8 cellular contexts compared by ENCODE assay signal in the genomic region with DNA sequence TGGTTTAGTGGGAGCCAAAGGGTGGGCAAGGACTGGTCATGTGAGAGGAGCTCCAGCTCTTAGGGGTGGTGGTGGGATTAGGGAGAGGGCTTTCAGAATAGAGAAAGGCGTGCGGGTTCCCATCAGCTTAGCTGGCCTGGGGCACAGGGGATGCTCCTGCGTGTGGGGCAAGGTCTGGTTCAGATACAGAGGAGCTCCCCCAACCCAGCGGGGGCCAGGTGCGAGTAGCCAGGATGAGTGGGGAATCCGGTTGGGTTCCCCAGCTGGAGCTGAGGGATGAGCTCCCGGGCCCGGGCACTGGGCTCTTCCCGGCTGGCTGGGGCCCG. TPM values are rescaled to one million over a fixed set of nuclear protein-coding genes. Genes with fewer than 3 reads are reported as not detected.
A peak's percentile ranks its signal among the peaks of the same experiment; 100 is the strongest.
DNase-seq lines count a peak whose midpoint lies in the region; ATAC-seq and TF ChIP-seq lines count a peak whose summit lies in the region.

No MANE protein-coding gene starts in this region.

- peaks cover 13 to 42% (median 39%) of the 10 kb centered on the region in 4 donors for H3K4me1 Mint-ChIP-seq in naive thymus-derived CD8-positive, alpha-beta T cell

- peak overlapping the region; percentile 84 to 96 (median 92) for H3K27ac Mint-ChIP-seq in naive thymus-derived CD8-positive, alpha-beta T cell

- ATAC-seq in GM18868 (IDR thresholded peaks at IDR 0.05; ENCODE audit: unreplicated experiment): peak; percentile 2
- ATAC-seq in naive thymus-derived CD8-positive, alpha-beta T cell: no peak

- DNase-seq in MG63 (no peak), choroid plexus epithelial cell (ENCODE audit: low read depth) (no peak), NCI-H526 treated with DMSO at 0.1 percent for 48 hours (lab: John Stamatoyannopoulos, UW) (no peak), NCI-H2227 (lab: John Stamatoyannopoulos, UW; ENCODE audit: unreplicated experiment) (no peak), NCI-H226 (no peak)
- peak in 2 of 10 donors; percentile 16 to 28 for DNase-seq in naive thymus-derived CD8-positive, alpha-beta T cell
- no peak for DNase-seq in NK-92 treated with Interleukin-12 subunit alpha and Interleukin-12 subunit beta, amount 100 ng/mL, for 24 hours (lab: John Stamatoyannopoulos, UW)

- H3K27me3 ChIP-seq in MG63: no peaks in the 10 kb centered on the region

- H3K4me3 ChIP-seq in MG63 (peak overlapping the region; percentile 73), choroid plexus epithelial cell (ENCODE audit: low read depth, low read length) (peak overlapping the region; percentile 83)

- TF ChIP-seq CTCF in choroid plexus epithelial cell (conservative IDR thresholded peaks at IDR 0.05; ENCODE audit: low read depth, low read length): no peak

- no peaks in the 10 kb centered on the region for H3K36me3 Mint-ChIP-seq in naive thymus-derived CD8-positive, alpha-beta T cell

- no peaks in the 10 kb centered on the region for H3K36me3 ChIP-seq in MG63

- H3K9me3 ChIP-seq in MG63: no peaks in the 10 kb centered on the region

- POLR2A ChIA-PET in naive thymus-derived CD8-positive, alpha-beta T cell (lab: Charles Lee): interaction anchor here (0.6 to 28.8 kb wide), 25 partner anchors 11 to 1854 kb away, joined by 3 to 780 read pairs (median 8); partner anchors contain the start of genes AIP, CABP4, CARNS1 and CDK2AP2

- peak overlapping the region; percentile 83 to 93 (median 90) for H3K4me3 Mint-ChIP-seq in naive thymus-derived CD8-positive, alpha-beta T cell

- H3K27me3 Mint-ChIP-seq in naive thymus-derived CD8-positive, alpha-beta T cell: no peaks in the 10 kb centered on the region

- H3K9me3 Mint-ChIP-seq in naive thymus-derived CD8-positive, alpha-beta T cell: no peaks in the 10 kb centered on the region

RNA-seq across cellular contexts. Expression of gene TMEM134, which starts 0.6 kb away (rescaled TPM):
- 39.4 and 44.2 TPM in 2 replicates for total RNA-seq in MG63 (2014; rRNA removed; shearing (Covaris generic); ENCODE audit: low replicate concordance)
- total RNA-seq in naive thymus-derived CD8-positive, alpha-beta T cell: 100 to 1,000 TPM; 105 to 111 TPM
- 100 to 1,000 TPM; 128 to 148 (median 144) TPM for polyA plus RNA-seq in naive thymus-derived CD8-positive, alpha-beta T cell

RNA-seq across cellular contexts. Expression of gene CABP4, which starts 13.3 kb away (rescaled TPM):
- total RNA-seq in MG63 (2014; rRNA removed; shearing (Covaris generic); ENCODE audit: low replicate concordance): 0.26 and 3.0 TPM in 2 replicates
- 1 to 10 TPM; 2.9 to 3.7 TPM for total RNA-seq in naive thymus-derived CD8-positive, alpha-beta T cell
- polyA plus RNA-seq in naive thymus-derived CD8-positive, alpha-beta T cell: under 1 TPM; 0.58 to 0.96 (median 0.62) TPM

RNA-seq across cellular contexts. Expression of gene AIP, which starts 14.4 kb away (rescaled TPM):
- total RNA-seq in MG63 (2014; rRNA removed; shearing (Covaris generic); ENCODE audit: low replicate concordance): 85.1 and 122 TPM in 2 replicates
- total RNA-seq in naive thymus-derived CD8-positive, alpha-beta T cell: 100 to 1,000 TPM; 136 to 141 TPM
- 100 to 1,000 TPM; 146 to 169 (median 146) TPM for polyA plus RNA-seq in naive thymus-derived CD8-positive, alpha-beta T cell

RNA-seq across cellular contexts. Expression of gene GPR152, which starts 15.9 kb away (rescaled TPM):
- total RNA-seq in MG63 (2014; rRNA removed; shearing (Covaris generic); ENCODE audit: low replicate concordance): not detected in 2 replicates
- not detected for total RNA-seq in naive thymus-derived CD8-positive, alpha-beta T cell
- polyA plus RNA-seq in naive thymus-derived CD8-positive, alpha-beta T cell: 1 to 10 TPM in 1 of 3 donors, under 1 TPM in 2; 0.20 to 1.2 (median 0.86) TPM

RNA-seq across cellular contexts. Expression of gene CORO1B, which starts 25.2 kb away (rescaled TPM):
- total RNA-seq in MG63 (2014; rRNA removed; shearing (Covaris generic); ENCODE audit: low replicate concordance): 58.3 and 96.9 TPM in 2 replicates
- total RNA-seq in naive thymus-derived CD8-positive, alpha-beta T cell: 10 to 100 TPM; 21.2 to 22.3 TPM
- polyA plus RNA-seq in naive thymus-derived CD8-positive, alpha-beta T cell: 10 to 100 TPM in 1 of 3 donors, 1 to 10 TPM in 2; 9.2 to 12.6 (median 9.8) TPM
